Comparison of ENCODE assay signal across 1 cellular context in the genomic region with DNA sequence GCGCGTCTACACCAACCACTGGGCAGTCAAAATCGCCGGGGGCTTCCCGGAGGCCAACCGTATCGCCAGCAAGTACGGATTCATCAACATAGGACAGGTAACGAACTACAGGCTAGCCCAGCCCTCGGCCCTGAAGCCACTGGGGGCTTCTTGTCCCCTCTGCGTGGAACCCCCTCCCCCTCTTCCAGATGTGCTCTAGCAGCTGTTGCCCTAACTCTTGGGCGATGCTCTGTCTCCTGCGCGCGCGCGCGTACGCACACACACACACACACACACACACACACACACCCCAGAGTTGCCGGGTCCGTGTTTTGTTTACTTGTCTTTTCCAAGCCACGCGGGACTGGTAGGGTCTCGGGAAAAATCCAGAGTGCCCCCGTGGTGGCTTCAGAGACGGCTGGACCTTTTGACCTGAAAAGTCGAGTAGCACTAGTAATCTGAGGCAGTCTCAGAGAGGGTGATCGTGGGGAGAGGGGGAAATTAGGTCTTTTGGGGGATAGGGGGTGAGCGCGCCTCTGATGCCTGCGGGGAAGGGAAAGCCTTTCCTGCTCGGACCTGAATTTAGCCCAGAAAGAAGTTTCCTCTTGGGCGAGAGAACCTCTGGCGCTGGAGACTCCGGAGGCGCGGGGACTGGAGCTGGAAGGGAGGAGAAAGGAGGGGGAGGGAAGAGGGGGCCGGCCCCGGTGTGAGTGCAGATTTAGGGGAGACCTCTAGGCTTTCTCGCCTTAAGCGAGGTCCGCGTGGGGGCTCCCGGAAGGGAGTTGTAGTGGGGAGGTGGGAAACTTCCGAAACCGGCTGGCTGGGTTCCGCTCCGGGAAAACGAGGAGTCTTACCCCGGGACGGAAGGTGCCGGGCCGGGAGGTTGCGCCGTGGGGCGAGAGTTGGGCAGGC.
TF ChIP-seq lines count a peak whose summit lies in the region.

No MANE protein-coding gene starts in this region.

TF ChIP-seq in H1, 55 proteins besides CTCF, POLR2A, EP300 and RAD21:
- TF ChIP-seq RNF2 (IDR thresholded peaks at IDR 0.05; ENCODE audit: borderline replicate concordance, low read depth, low read length, missing control alignments, poor library complexity, severe bottlenecking), result no peak
- peak in 1 of 2 experiments; percentile 27; a peak in 1 of 4 replicates for TF ChIP-seq HDAC2 (IDR thresholded peaks at IDR 0.05; ENCODE audit: borderline replicate concordance in 1 of 2, low read depth in 2 of 2, low read length in 2 of 2)
- TF ChIP-seq GABPA (IDR thresholded peaks at IDR 0.05; ENCODE audit: borderline replicate concordance, insufficient read depth, low read length), result no peak
- TF ChIP-seq RBBP5 (IDR thresholded peaks at IDR 0.05; ENCODE audit: borderline replicate concordance, low read depth, low read length), result 0 out of 2 replicates have a peak, but pooled peaks have one; percentile 8
- peak; percentile 33; the same call in 1 of the 2 replicates for TF ChIP-seq BACH1 (IDR thresholded peaks at IDR 0.05; ENCODE audit: low read length)
- TF ChIP-seq, protein P1, sequence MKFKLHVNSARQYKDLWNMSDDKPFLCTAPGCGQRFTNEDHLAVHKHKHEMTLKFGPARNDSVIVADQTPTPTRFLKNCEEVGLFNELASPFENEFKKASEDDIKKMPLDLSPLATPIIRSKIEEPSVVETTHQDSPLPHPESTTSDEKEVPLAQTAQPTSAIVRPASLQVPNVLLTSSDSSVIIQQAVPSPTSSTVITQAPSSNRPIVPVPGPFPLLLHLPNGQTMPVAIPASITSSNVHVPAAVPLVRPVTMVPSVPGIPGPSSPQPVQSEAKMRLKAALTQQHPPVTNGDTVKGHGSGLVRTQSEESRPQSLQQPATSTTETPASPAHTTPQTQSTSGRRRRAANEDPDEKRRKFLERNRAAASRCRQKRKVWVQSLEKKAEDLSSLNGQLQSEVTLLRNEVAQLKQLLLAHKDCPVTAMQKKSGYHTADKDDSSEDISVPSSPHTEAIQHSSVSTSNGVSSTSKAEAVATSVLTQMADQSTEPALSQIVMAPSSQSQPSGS (IDR thresholded peaks at IDR 0.05; ENCODE audit: low read length), result no peak
- TF ChIP-seq CHD1 (IDR thresholded peaks at IDR 0.05; ENCODE audit: low read depth, low read length), result no peak
- TF ChIP-seq CTBP2 (IDR thresholded peaks at IDR 0.05; ENCODE audit: borderline replicate concordance, insufficient read depth, insufficient read length, low read length), result peak; percentile 23
TF ChIP-seq in H1: peak in this region for 4.
